ENCODE assay signal across 18 cellular contexts in genomic region chr20:56388882-56389281, GRCh38. TPM values are rescaled to one million over a fixed set of nuclear protein-coding genes. Genes with fewer than 3 reads are reported as not detected.
DNase-seq lines count a peak whose midpoint lies in the region; ATAC-seq and TF ChIP-seq lines count a peak whose summit lies in the region.
"Had no signal": no experiment of that assay in that cellular context is flagged by ENCODE, and none has a peak within 500 bp of the region (broad histone marks: within the 10 kb centered on the region; RNA-seq: fewer than 3 reads in every experiment).

No MANE protein-coding gene starts in this region.

- no peak overlapping the region for H3K4me3 Mint-ChIP-seq in T-helper 2 cell treated with Interferon-gamma antibody and Interleukin-4, amounts not matched to agents 5 μg/mL and 100 μg/mL, for 36 hours
- no peak overlapping the region for H3K4me3 Mint-ChIP-seq in activated naive CD8-positive, alpha-beta T cell treated with anti-CD3 and anti-CD28 coated beads, Interleukin-2, amount 10 ng/mL, durations not matched to agents 7 days and 5 days
- H3K4me3 Mint-ChIP-seq in activated naive CD8-positive, alpha-beta T cell treated with anti-CD3 and anti-CD28 coated beads for 36 hours = no peak overlapping the region
- H3K4me3 Mint-ChIP-seq in activated T-helper 1 cell treated with anti-CD3 and anti-CD28 coated beads, Interleukin-12 subunit alpha, Interleukin-12 subunit beta, Interleukin-2, Interleukin-4 antibody, amounts not matched to agents 30 ng/mL and 10 ng/mL and 1 ng/mL, durations not matched to agents 14 hours and 24 hours and 36 hours = no peak overlapping the region
- H3K4me3 Mint-ChIP-seq in neural crest cell = peak overlapping the region; percentile 33

- no peak for TF ChIP-seq CTCF in neural crest cell (conservative IDR thresholded peaks at IDR 0.05)

- H3K27ac Mint-ChIP-seq in T-helper 2 cell treated with Interferon-gamma antibody and Interleukin-4, amounts not matched to agents 5 μg/mL and 100 μg/mL, for 36 hours = peak overlapping the region; percentile 3
- H3K27ac Mint-ChIP-seq in activated naive CD8-positive, alpha-beta T cell treated with anti-CD3 and anti-CD28 coated beads, Interleukin-2, amount 10 ng/mL, durations not matched to agents 7 days and 5 days = peak overlapping the region; percentile 3
- no peak overlapping the region for H3K27ac Mint-ChIP-seq in activated naive CD8-positive, alpha-beta T cell treated with anti-CD3 and anti-CD28 coated beads for 36 hours
- peak overlapping the region; percentile 65 for H3K27ac Mint-ChIP-seq in activated T-helper 1 cell treated with anti-CD3 and anti-CD28 coated beads, Interleukin-12 subunit alpha, Interleukin-12 subunit beta, Interleukin-2, Interleukin-4 antibody, amounts not matched to agents 30 ng/mL and 10 ng/mL and 1 ng/mL, durations not matched to agents 14 hours and 24 hours and 36 hours
- peak overlapping the region; percentile 88 for H3K27ac Mint-ChIP-seq in neural crest cell (ENCODE audit: unreplicated experiment)

- H3K4me1 Mint-ChIP-seq in T-helper 2 cell treated with Interferon-gamma antibody and Interleukin-4, amounts not matched to agents 5 μg/mL and 100 μg/mL, for 36 hours (ENCODE audit: low read depth) = peaks cover 39% of the 10 kb centered on the region
- peaks cover 46% of the 10 kb centered on the region for H3K4me1 Mint-ChIP-seq in activated naive CD8-positive, alpha-beta T cell treated with anti-CD3 and anti-CD28 coated beads, Interleukin-2, amount 10 ng/mL, durations not matched to agents 7 days and 5 days
- peaks cover 11% of the 10 kb centered on the region for H3K4me1 Mint-ChIP-seq in activated naive CD8-positive, alpha-beta T cell treated with anti-CD3 and anti-CD28 coated beads for 36 hours
- peaks cover 51% of the 10 kb centered on the region for H3K4me1 Mint-ChIP-seq in activated T-helper 1 cell treated with anti-CD3 and anti-CD28 coated beads, Interleukin-12 subunit alpha, Interleukin-12 subunit beta, Interleukin-2, Interleukin-4 antibody, amounts not matched to agents 30 ng/mL and 10 ng/mL and 1 ng/mL, durations not matched to agents 14 hours and 24 hours and 36 hours (ENCODE audit: low read depth)
- peaks cover 31% of the 10 kb centered on the region for H3K4me1 Mint-ChIP-seq in neural crest cell

- no peaks in the 10 kb centered on the region for H3K27me3 Mint-ChIP-seq in T-helper 2 cell treated with Interferon-gamma antibody and Interleukin-4, amounts not matched to agents 5 μg/mL and 100 μg/mL, for 36 hours (ENCODE audit: low read depth)
- no peaks in the 10 kb centered on the region for H3K27me3 Mint-ChIP-seq in activated naive CD8-positive, alpha-beta T cell treated with anti-CD3 and anti-CD28 coated beads, Interleukin-2, amount 10 ng/mL, durations not matched to agents 7 days and 5 days
- no peaks in the 10 kb centered on the region for H3K27me3 Mint-ChIP-seq in activated naive CD8-positive, alpha-beta T cell treated with anti-CD3 and anti-CD28 coated beads for 36 hours
- H3K27me3 Mint-ChIP-seq in activated T-helper 1 cell treated with anti-CD3 and anti-CD28 coated beads, Interleukin-12 subunit alpha, Interleukin-12 subunit beta, Interleukin-2, Interleukin-4 antibody, amounts not matched to agents 30 ng/mL and 10 ng/mL and 1 ng/mL, durations not matched to agents 14 hours and 24 hours and 36 hours (ENCODE audit: insufficient read depth) = no peaks in the 10 kb centered on the region
- no peaks in the 10 kb centered on the region for H3K27me3 Mint-ChIP-seq in neural crest cell (ENCODE audit: low read depth)

- DNase-seq in T-helper 2 cell treated with Interferon-gamma antibody and Interleukin-4, amounts not matched to agents 5 μg/mL and 100 μg/mL, for 36 hours (ENCODE audit: low spot score) = no peak
- no peak for DNase-seq in T-helper 2 cell
- no peak for DNase-seq in activated naive CD8-positive, alpha-beta T cell treated with anti-CD3 and anti-CD28 coated beads, Interleukin-2, amount 10 ng/mL, durations not matched to agents 7 days and 5 days
- DNase-seq in activated naive CD8-positive, alpha-beta T cell treated with anti-CD3 and anti-CD28 coated beads for 36 hours = no peak
- DNase-seq in activated T-helper 1 cell treated with anti-CD3 and anti-CD28 coated beads, Interleukin-12 subunit alpha, Interleukin-12 subunit beta, Interleukin-2, Interleukin-4 antibody, amounts not matched to agents 30 ng/mL and 10 ng/mL and 1 ng/mL, durations not matched to agents 14 hours and 24 hours and 36 hours (ENCODE audit: low spot score) = no peak
- DNase-seq in neural crest cell (ENCODE audit: low read depth, low spot score) = no peak
- no peak for DNase-seq in mesenteric fat pad (ENCODE audit: low spot score)
- DNase-seq in NCI-H748 treated with DMSO at 0.1 percent for 48 hours (lab: John Stamatoyannopoulos, UW) = no peak
- DNase-seq: COR-L47, DMS 273 treated with DMSO at 0.1 percent for 48 hours, GDM1, H9, MG63, NCI-H1092, NCI-H1436 treated with DMSO at 0.1 percent for 48 hours, NCI-H2029, NCI-H526 had no signal

- H3K9me3 Mint-ChIP-seq in T-helper 2 cell treated with Interferon-gamma antibody and Interleukin-4, amounts not matched to agents 5 μg/mL and 100 μg/mL, for 36 hours = no peaks in the 10 kb centered on the region
- no peaks in the 10 kb centered on the region for H3K9me3 Mint-ChIP-seq in activated naive CD8-positive, alpha-beta T cell treated with anti-CD3 and anti-CD28 coated beads, Interleukin-2, amount 10 ng/mL, durations not matched to agents 7 days and 5 days
- H3K9me3 Mint-ChIP-seq in activated naive CD8-positive, alpha-beta T cell treated with anti-CD3 and anti-CD28 coated beads for 36 hours = no peaks in the 10 kb centered on the region
- H3K9me3 Mint-ChIP-seq in activated T-helper 1 cell treated with anti-CD3 and anti-CD28 coated beads, Interleukin-12 subunit alpha, Interleukin-12 subunit beta, Interleukin-2, Interleukin-4 antibody, amounts not matched to agents 30 ng/mL and 10 ng/mL and 1 ng/mL, durations not matched to agents 14 hours and 24 hours and 36 hours = no peaks in the 10 kb centered on the region
- H3K9me3 Mint-ChIP-seq in neural crest cell = no peaks in the 10 kb centered on the region
- H3K9me3 Mint-ChIP-seq: H9 had no signal

- H3K36me3 Mint-ChIP-seq in T-helper 2 cell treated with Interferon-gamma antibody and Interleukin-4, amounts not matched to agents 5 μg/mL and 100 μg/mL, for 36 hours (ENCODE audit: low read depth) = peaks cover 59% of the 10 kb centered on the region
- peaks cover 48% of the 10 kb centered on the region for H3K36me3 Mint-ChIP-seq in activated naive CD8-positive, alpha-beta T cell treated with anti-CD3 and anti-CD28 coated beads, Interleukin-2, amount 10 ng/mL, durations not matched to agents 7 days and 5 days
- H3K36me3 Mint-ChIP-seq in activated naive CD8-positive, alpha-beta T cell treated with anti-CD3 and anti-CD28 coated beads for 36 hours = peaks cover 43% of the 10 kb centered on the region
- peaks cover 40% of the 10 kb centered on the region for H3K36me3 Mint-ChIP-seq in activated T-helper 1 cell treated with anti-CD3 and anti-CD28 coated beads, Interleukin-12 subunit alpha, Interleukin-12 subunit beta, Interleukin-2, Interleukin-4 antibody, amounts not matched to agents 30 ng/mL and 10 ng/mL and 1 ng/mL, durations not matched to agents 14 hours and 24 hours and 36 hours (ENCODE audit: low read depth)
- peaks cover 19% of the 10 kb centered on the region for H3K36me3 Mint-ChIP-seq in neural crest cell (ENCODE audit: low read depth)

- intact Hi-C loops in activated T-helper 1 cell treated with anti-CD3 and anti-CD28 coated beads, Interleukin-12 subunit alpha, Interleukin-12 subunit beta, Interleukin-2, Interleukin-4 antibody, amounts not matched to agents 30 ng/mL and 10 ng/mL and 1 ng/mL, durations not matched to agents 14 hours and 24 hours and 36 hours (cut with micrococcal nuclease) = no loop called here

- POLR2A ChIA-PET in activated naive CD8-positive, alpha-beta T cell treated with anti-CD3 and anti-CD28 coated beads, Interleukin-2, amount 10 ng/mL, durations not matched to agents 7 days and 5 days (lab: Charles Lee) = no interaction called here

- ATAC-seq in activated naive CD8-positive, alpha-beta T cell treated with anti-CD3 and anti-CD28 coated beads, Interleukin-2, amount 10 ng/mL, durations not matched to agents 7 days and 5 days (ENCODE audit: low read depth) = no peak
- ATAC-seq: Panc1 had no signal

RNA-seq across cellular contexts. Expression of gene AURKA, which starts 3.1 kb away (rescaled TPM):
- 10 to 100 TPM; 52.4 to 60.1 TPM for total RNA-seq in activated naive CD8-positive, alpha-beta T cell treated with anti-CD3 and anti-CD28 coated beads, Interleukin-2, amount 10 ng/mL, durations not matched to agents 7 days and 5 days
- 10 to 100 TPM; 83.6 to 85.1 TPM for total RNA-seq in activated naive CD8-positive, alpha-beta T cell treated with anti-CD3 and anti-CD28 coated beads for 36 hours
- total RNA-seq in activated T-helper 1 cell treated with anti-CD3 and anti-CD28 coated beads, Interleukin-12 subunit alpha, Interleukin-12 subunit beta, Interleukin-2, Interleukin-4 antibody, amounts not matched to agents 30 ng/mL and 10 ng/mL and 1 ng/mL, durations not matched to agents 14 hours and 24 hours and 36 hours = 39.2 and 41.2 TPM in 2 replicates
- 60.3 and 65.2 TPM in 2 replicates for total RNA-seq in neural crest cell
- 1.4 TPM for total RNA-seq in mesenteric fat pad

RNA-seq across cellular contexts. Expression of gene CSTF1, which starts 3.6 kb away (rescaled TPM):
- 10 to 100 TPM; 55.7 to 58.3 TPM for total RNA-seq in activated naive CD8-positive, alpha-beta T cell treated with anti-CD3 and anti-CD28 coated beads, Interleukin-2, amount 10 ng/mL, durations not matched to agents 7 days and 5 days
- total RNA-seq in activated naive CD8-positive, alpha-beta T cell treated with anti-CD3 and anti-CD28 coated beads for 36 hours = 10 to 100 TPM; 66.4 to 69.8 TPM
- 55.2 and 60.9 TPM in 2 replicates for total RNA-seq in activated T-helper 1 cell treated with anti-CD3 and anti-CD28 coated beads, Interleukin-12 subunit alpha, Interleukin-12 subunit beta, Interleukin-2, Interleukin-4 antibody, amounts not matched to agents 30 ng/mL and 10 ng/mL and 1 ng/mL, durations not matched to agents 14 hours and 24 hours and 36 hours
- total RNA-seq in neural crest cell = 51.9 and 52.7 TPM in 2 replicates
- total RNA-seq in mesenteric fat pad = 21.2 TPM

RNA-seq across cellular contexts. Expression of gene CASS4, which starts 23.2 kb away (rescaled TPM):
- 10 to 100 TPM; 14.2 to 18.7 TPM for total RNA-seq in activated naive CD8-positive, alpha-beta T cell treated with anti-CD3 and anti-CD28 coated beads, Interleukin-2, amount 10 ng/mL, durations not matched to agents 7 days and 5 days
- 1 to 10 TPM; 3.0 to 3.4 TPM for total RNA-seq in activated naive CD8-positive, alpha-beta T cell treated with anti-CD3 and anti-CD28 coated beads for 36 hours
- 6.7 and 7.8 TPM in 2 replicates for total RNA-seq in activated T-helper 1 cell treated with anti-CD3 and anti-CD28 coated beads, Interleukin-12 subunit alpha, Interleukin-12 subunit beta, Interleukin-2, Interleukin-4 antibody, amounts not matched to agents 30 ng/mL and 10 ng/mL and 1 ng/mL, durations not matched to agents 14 hours and 24 hours and 36 hours
- total RNA-seq in neural crest cell = 0.14 and 0.16 TPM in 2 replicates
- total RNA-seq in mesenteric fat pad = 3.1 TPM
- total RNA-seq: H9 had no signal

RNA-seq across cellular contexts. Expression of gene FAM210B, which starts 30.1 kb away (rescaled TPM):
- total RNA-seq in activated naive CD8-positive, alpha-beta T cell treated with anti-CD3 and anti-CD28 coated beads, Interleukin-2, amount 10 ng/mL, durations not matched to agents 7 days and 5 days = 10 to 100 TPM; 10.9 to 13.6 TPM
- 1 to 10 TPM; 5.0 to 5.2 TPM for total RNA-seq in activated naive CD8-positive, alpha-beta T cell treated with anti-CD3 and anti-CD28 coated beads for 36 hours
- 6.2 and 6.9 TPM in 2 replicates for total RNA-seq in activated T-helper 1 cell treated with anti-CD3 and anti-CD28 coated beads, Interleukin-12 subunit alpha, Interleukin-12 subunit beta, Interleukin-2, Interleukin-4 antibody, amounts not matched to agents 30 ng/mL and 10 ng/mL and 1 ng/mL, durations not matched to agents 14 hours and 24 hours and 36 hours
- 30.8 and 33.2 TPM in 2 replicates for total RNA-seq in neural crest cell
- 48.3 TPM for total RNA-seq in mesenteric fat pad

Comparison
In these comparisons a context has a peak if more than half of its experiments do, and no peak if none do; other contexts are left out.
1. RNA of gene AURKA, which starts 3.1 kb away (total RNA-seq): 83.6 to 85.1 TPM in activated naive CD8-positive, alpha-beta T cell treated with anti-CD3 and anti-CD28 coated beads for 36 hours, 60.3 to 65.2 TPM in neural crest cell, 52.4 to 60.1 TPM in activated naive CD8-positive, alpha-beta T cell treated with anti-CD3 and anti-CD28 coated beads, Interleukin-2, amount 10 ng/mL, durations not matched to agents 7 days and 5 days and 39.2 to 41.2 TPM in activated T-helper 1 cell treated with anti-CD3 and anti-CD28 coated beads, Interleukin-12 subunit alpha, Interleukin-12 subunit beta, Interleukin-2, Interleukin-4 antibody, amounts not matched to agents 30 ng/mL and 10 ng/mL and 1 ng/mL, durations not matched to agents 14 hours and 24 hours and 36 hours; 1.4 TPM in mesenteric fat pad (single experiment); every median in the first group is over 10 times any median in the second.